Comparison of ENCODE assay signal across 7 cellular contexts in the genomic region with DNA sequence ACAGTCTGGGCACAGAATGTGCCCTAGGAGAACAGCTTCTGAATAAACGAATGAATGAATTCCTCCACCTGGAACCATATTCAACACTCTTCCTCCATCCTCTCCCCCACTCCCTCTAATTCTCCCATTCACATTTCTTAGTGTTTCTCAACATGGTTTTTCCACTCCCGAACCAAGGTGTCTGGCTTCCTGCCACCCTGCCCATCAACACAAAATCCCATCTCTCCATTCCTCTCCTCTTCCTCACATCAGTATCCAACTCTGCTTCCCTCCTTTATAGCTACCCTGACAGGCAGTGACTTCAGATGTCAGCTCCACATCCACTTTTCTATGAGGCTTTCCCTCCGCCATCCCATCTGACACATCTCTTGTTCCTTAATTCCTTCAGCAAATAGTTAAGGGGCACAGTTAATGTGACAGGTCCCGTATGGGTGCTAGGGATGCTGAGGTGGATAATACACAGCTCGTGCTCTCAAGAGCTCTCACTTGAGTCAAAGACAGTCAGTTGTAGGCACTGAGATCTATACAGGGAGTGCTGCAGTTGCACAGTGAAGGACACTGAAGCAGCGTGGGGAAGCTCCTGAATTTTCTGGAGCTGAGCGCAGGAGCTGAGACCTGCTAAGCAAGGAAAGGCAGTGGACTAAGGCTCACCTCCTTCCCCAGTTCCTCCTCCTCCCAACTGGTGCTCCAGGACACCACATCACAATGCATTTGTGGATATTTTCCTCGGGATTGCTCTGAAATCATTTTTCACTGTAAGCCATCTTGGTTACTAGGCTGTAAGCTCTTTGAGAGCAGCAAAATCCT. TPM values are rescaled to one million over a fixed set of nuclear protein-coding genes. Genes with fewer than 3 reads are reported as not detected.
DNase-seq lines count a peak whose midpoint lies in the region; TF ChIP-seq lines count a peak whose summit lies in the region.
"Had no signal": no experiment of that assay in that cellular context is flagged by ENCODE, and none has a peak within 500 bp of the region (broad histone marks: within the 10 kb centered on the region; RNA-seq: fewer than 3 reads in every experiment).

No MANE protein-coding gene starts in this region.

- DNase-seq in H9: no peak
- no peak for DNase-seq in colonic mucosa
- no peak for DNase-seq in trophoblast cell
- no peak for DNase-seq in G401 (ENCODE audit: low spot score)
- no peak for DNase-seq in DMS 273 treated with DMSO at 0.1 percent for 48 hours (lab: John Stamatoyannopoulos, UW)
- no peak for DNase-seq in kidney glomerular epithelial cell (lab: John Stamatoyannopoulos, UW)
- DNase-seq: activated naive CD8-positive, alpha-beta T cell treated with anti-CD3 and anti-CD28 coated beads, Interleukin-2, amount 50 U/mL, for 24 hours had no signal

- no peaks in the 10 kb centered on the region for H3K27me3 ChIP-seq in H9 (ENCODE audit: insufficient read depth, low read length)
- H3K27me3 ChIP-seq in colonic mucosa: no peaks in the 10 kb centered on the region
- H3K27me3 ChIP-seq in trophoblast cell (ENCODE audit: insufficient read depth, low read length): no peaks in the 10 kb centered on the region

- no peak overlapping the region for H2BK15ac ChIP-seq in H9 (ENCODE audit: low read depth, low read length)

- H3K9ac ChIP-seq in H9 (ENCODE audit: extremely low read depth, insufficient read length, low read length): no peak overlapping the region
- peak overlapping the region; percentile 97 to 100 for H3K9ac ChIP-seq in colonic mucosa (ENCODE audit: low read depth in 2 of 2, low read length in 2 of 2)
- H3K9ac ChIP-seq in trophoblast cell (ENCODE audit: low read length): no peak overlapping the region

- peaks cover 40 to 43% of the 10 kb centered on the region in 2 experiments for H3K4me1 Mint-ChIP-seq in H9

- no peaks in the 10 kb centered on the region for H3K9me3 ChIP-seq in H9 (ENCODE audit: control insufficient read depth, low read depth, low read length)
- H3K9me3 ChIP-seq in colonic mucosa: no peaks in the 10 kb centered on the region
- no peaks in the 10 kb centered on the region for H3K9me3 ChIP-seq in trophoblast cell (ENCODE audit: insufficient read depth, low read depth, low read length)

- H3K27ac Mint-ChIP-seq in H9: no peak overlapping the region
- H3K27ac Mint-ChIP-seq: activated naive CD8-positive, alpha-beta T cell treated with anti-CD3 and anti-CD28 coated beads, Interleukin-2, amount 50 U/mL, for 24 hours had no signal

- no peak overlapping the region for H2BK12ac ChIP-seq in H9 (ENCODE audit: insufficient read length, low read depth, low read length)
- H2BK12ac ChIP-seq in trophoblast cell (ENCODE audit: low read length): no peak overlapping the region

- H4K91ac ChIP-seq in H9 (ENCODE audit: insufficient read length, low read depth, low read length) (no peak overlapping the region), trophoblast cell (ENCODE audit: low read depth, low read length) (no peak overlapping the region)

- H2AK5ac ChIP-seq in H9 (ENCODE audit: insufficient read length, low read length) (no peak overlapping the region), trophoblast cell (ENCODE audit: low read length) (no peak overlapping the region)

- intact Hi-C loops in colonic mucosa (cut with DNase I): loop anchor here (5.0 kb wide), 1 partner anchor 33 kb away; no protein-coding TSS in a partner anchor

- peak overlapping the region; percentile 96 for H3K4me3 ChIP-seq in colonic mucosa
- no peak overlapping the region for H3K4me3 ChIP-seq in trophoblast cell (ENCODE audit: low read depth, low read length)

- no peak overlapping the region for H2BK20ac ChIP-seq in H9 (ENCODE audit: low read depth, low read length, poor library complexity, severe bottlenecking)

- H3K4me1 ChIP-seq in H9 (ENCODE audit: insufficient read depth, low read length) (peaks cover 36% of the 10 kb centered on the region), colonic mucosa (peaks cover 14% of the 10 kb centered on the region), trophoblast cell (ENCODE audit: control insufficient read depth in 1 of 2, insufficient read depth in 2 of 2, low read length in 2 of 2) (peaks cover 39 to 52% of the 10 kb centered on the region in 2 experiments)

- H3K36me3 Mint-ChIP-seq in H9 (ENCODE audit: insufficient read depth in 1 of 3, low read depth in 3 of 3): peaks cover 2 to 15% (median 13%) of the 10 kb centered on the region in 3 experiments; a peak in 6 of 7 replicates

- H3K18ac ChIP-seq in H9 (ENCODE audit: insufficient read length, low read depth, low read length) (no peak overlapping the region), trophoblast cell (ENCODE audit: low read length) (no peak overlapping the region)

- H3K79me1 ChIP-seq in H9 (ENCODE audit: insufficient read depth, low read depth, low read length, poor library complexity, severe bottlenecking) (no peaks in the 10 kb centered on the region), trophoblast cell (ENCODE audit: low read length) (peaks cover 42% of the 10 kb centered on the region)

- no peaks in the 10 kb centered on the region; the same call in 1 of the 2 replicates for H3K27me3 Mint-ChIP-seq in H9 (ENCODE audit: low read depth)
- H3K27me3 Mint-ChIP-seq: activated naive CD8-positive, alpha-beta T cell treated with anti-CD3 and anti-CD28 coated beads, Interleukin-2, amount 50 U/mL, for 24 hours had no signal

- H4K20me1 ChIP-seq in H9 (ENCODE audit: control insufficient read depth, insufficient read depth, insufficient read length): no peaks in the 10 kb centered on the region

- H4K12ac ChIP-seq in trophoblast cell (ENCODE audit: low read depth, low read length): no peak overlapping the region

- H3K36me3 ChIP-seq in colonic mucosa (no peaks in the 10 kb centered on the region), trophoblast cell (ENCODE audit: control insufficient read depth in 1 of 2, insufficient read depth in 2 of 2, low read length in 2 of 2) (peaks cover 7 to 9% of the 10 kb centered on the region in 2 experiments)

- H3K4me2 ChIP-seq in H9 (ENCODE audit: insufficient read depth, insufficient read length, low read length): peak overlapping the region; percentile 97
- H3K4me2 ChIP-seq in trophoblast cell (ENCODE audit: low read length): peak overlapping the region; percentile 96

- H3K14ac ChIP-seq in H9 (ENCODE audit: insufficient read depth, low read length) (no peak overlapping the region), trophoblast cell (ENCODE audit: low read length) (no peak overlapping the region)

- H4K8ac ChIP-seq in H9 (replicated peaks; ENCODE audit: insufficient read length, low read depth, low read length) (no peak overlapping the region), trophoblast cell (ENCODE audit: low read depth, low read length) (no peak overlapping the region)

- H3K79me2 ChIP-seq in H9 (ENCODE audit: insufficient read depth, low read length) (peaks cover 32% of the 10 kb centered on the region; the same call in 1 of the 2 replicates), trophoblast cell (ENCODE audit: control insufficient read depth, insufficient read depth, low read length, poor library complexity) (peaks cover 40% of the 10 kb centered on the region)

- H4K5ac ChIP-seq in H9 (ENCODE audit: insufficient read length, low read depth, low read length): no peak overlapping the region

- H3K23ac ChIP-seq in H9 (ENCODE audit: insufficient read length, low read depth, low read length) (peak overlapping the region; percentile 28), trophoblast cell (ENCODE audit: low read length) (no peak overlapping the region)

- in situ Hi-C loops in G401 (cut with HindIII; ENCODE audit: low sequenced_read_pairs): no loop called here

- H2BK5ac ChIP-seq in H9 (ENCODE audit: insufficient read length, low read length): no peak overlapping the region
- H2BK5ac ChIP-seq in trophoblast cell (ENCODE audit: low read depth, low read length, poor library complexity): no peak overlapping the region

- no peak overlapping the region for H3T11ph ChIP-seq in H9 (ENCODE audit: low read length)

- TF ChIP-seq CTCF in H9 (conservative IDR thresholded peaks at IDR 0.05) (no peak), colonic mucosa (IDR thresholded peaks at IDR 0.05) (no peak)

- H2AFZ ChIP-seq in H9 (ENCODE audit: low read length) (no peak overlapping the region), trophoblast cell (ENCODE audit: insufficient read depth, low read length, poor library complexity) (no peak overlapping the region)

- H3K4ac ChIP-seq in H9 (ENCODE audit: low read depth, low read length) (no peak overlapping the region), trophoblast cell (ENCODE audit: low read depth, low read length) (peak overlapping the region; percentile 42)

- no peaks in the 10 kb centered on the region for H3K9me3 Mint-ChIP-seq in H9
- H3K9me3 Mint-ChIP-seq: activated naive CD8-positive, alpha-beta T cell treated with anti-CD3 and anti-CD28 coated beads, Interleukin-2, amount 50 U/mL, for 24 hours had no signal

- H3K4me3 Mint-ChIP-seq in H9: no peak overlapping the region
- H3K4me3 Mint-ChIP-seq: activated naive CD8-positive, alpha-beta T cell treated with anti-CD3 and anti-CD28 coated beads, Interleukin-2, amount 50 U/mL, for 24 hours had no signal

- peak overlapping the region; percentile 9 for H3K27ac ChIP-seq in H9 (ENCODE audit: insufficient read length, low read depth, low read length)
- H3K27ac ChIP-seq in colonic mucosa: peak overlapping the region; percentile 99
- no peak overlapping the region for H3K27ac ChIP-seq in trophoblast cell (ENCODE audit: low read depth, low read length)

- peaks cover 28% of the 10 kb centered on the region for H3K23me2 ChIP-seq in H9 (ENCODE audit: insufficient read length, low read depth, low read length, poor library complexity, severe bottlenecking)

- H3K56ac ChIP-seq in H9 (ENCODE audit: insufficient read length, low read depth, low read length): no peak overlapping the region

- no peak overlapping the region for H2BK120ac ChIP-seq in H9 (ENCODE audit: low read depth, low read length, poor library complexity, severe bottlenecking)
- H2BK120ac ChIP-seq in trophoblast cell (ENCODE audit: insufficient read depth, low read length, poor library complexity): no peak overlapping the region

- no CpG with 5 or more reads among the region's 8 CpGs for WGBS in H9 (ENCODE audit: extremely low coverage, insufficient read length, low lambda C conversion rate)
- WGBS in trophoblast cell (ENCODE audit: extremely low coverage, insufficient coverage, insufficient read length): no CpG with 5 or more reads among the region's 8 CpGs

RNA-seq across cellular contexts. Expression of a gene that starts 2.7 kb away (rescaled TPM):
- total RNA-seq in H9 (2021) (55.9 and 59.9 TPM in 2 replicates), colonic mucosa (100 to 1,000 TPM; 116 to 164 TPM)
- polyA plus RNA-seq in trophoblast cell (2013): 81.0 and 90.7 TPM in 2 replicates
- total RNA-seq in G401 (2014; rRNA removed; shearing (Covaris generic)): 87.6 and 118 TPM in 2 replicates

RNA-seq across cellular contexts. Expression of a gene that starts 28.7 kb away (rescaled TPM):
- total RNA-seq in H9 (2021): 17.7 and 20.0 TPM in 2 replicates
- 100 to 1,000 TPM; 107 to 123 TPM for total RNA-seq in colonic mucosa
- 17.4 and 20.1 TPM in 2 replicates for polyA plus RNA-seq in trophoblast cell (2013)
- total RNA-seq in G401 (2014; rRNA removed; shearing (Covaris generic)): 0.06 and 0.14 TPM in 2 replicates

RNA-seq across cellular contexts. Expression of a gene that starts 36.2 kb away (rescaled TPM):
- 104 and 111 TPM in 2 replicates for total RNA-seq in H9 (2021)
- total RNA-seq in colonic mucosa: 100 to 1,000 TPM; 158 to 188 TPM
- 2.3 and 2.7 TPM in 2 replicates for polyA plus RNA-seq in trophoblast cell (2013)
- total RNA-seq in G401 (2014; rRNA removed; shearing (Covaris generic)): 28.7 and 67.9 TPM in 2 replicates

RNA-seq across cellular contexts. Expression of a gene that starts 44.8 kb away (rescaled TPM):
- total RNA-seq in H9 (2021) (3.4 and 4.8 TPM in 2 replicates), colonic mucosa (100 to 1,000 TPM in 1 of 2 donors, 10 to 100 TPM in 1; 84.8 to 129 TPM)
- 34.3 and 34.8 TPM in 2 replicates for polyA plus RNA-seq in trophoblast cell (2013)
- 0.86 and 10.1 TPM in 2 replicates for total RNA-seq in G401 (2014; rRNA removed; shearing (Covaris generic))

Comparison
In these comparisons a context has a peak if more than half of its experiments do, and no peak if none do; other contexts are left out.
1. H3K9ac ChIP-seq: peak in colonic mucosa (2 of 2); none in H9 (single experiment) and trophoblast cell (single experiment).
2. RNA of a gene that starts 28.7 kb away (total RNA-seq): 107 to 123 TPM in colonic mucosa and 17.7 to 20.0 TPM in H9; 0.06 to 0.14 TPM in G401; every median in the first group is over 10 times any median in the second.